19 cellular contexts compared by ENCODE assay signal in the genomic region with DNA sequence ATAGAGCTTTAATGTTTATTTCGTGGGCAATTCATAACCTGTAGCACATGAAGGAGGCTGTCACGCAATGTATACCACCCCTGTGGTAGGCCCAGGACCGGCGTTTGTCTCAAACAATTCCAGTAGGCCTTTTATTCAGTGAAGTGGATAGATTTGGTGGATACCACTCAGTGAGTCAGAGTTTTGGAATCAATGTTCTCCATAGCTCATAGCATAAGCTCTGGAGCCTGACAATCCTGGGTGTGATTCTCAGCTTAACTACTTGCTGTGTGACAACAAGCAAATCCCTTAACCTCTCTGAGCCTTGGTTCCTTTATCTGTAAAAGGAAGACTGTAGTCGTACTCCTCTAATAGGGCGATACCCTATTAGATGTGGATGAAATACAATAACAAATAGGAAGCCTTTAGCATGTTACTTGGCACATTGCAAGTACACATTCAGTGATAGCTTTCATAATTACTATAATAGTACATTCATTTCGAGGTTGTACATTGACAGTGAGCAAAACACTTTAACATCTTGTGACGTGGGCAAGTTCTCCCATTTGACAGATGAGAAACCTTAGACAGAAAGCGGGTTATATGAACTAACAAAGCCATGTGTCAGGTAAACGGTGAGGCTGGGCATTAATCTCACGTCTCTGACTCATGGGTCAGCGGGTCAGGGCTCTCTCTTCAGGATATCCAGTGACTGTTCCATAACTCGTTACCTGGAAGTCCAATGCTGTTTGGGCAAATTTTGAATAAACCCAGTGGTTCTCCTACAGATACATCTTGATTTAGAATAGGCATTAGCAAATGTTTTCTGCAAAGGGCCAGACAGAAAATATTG.
A peak's percentile ranks its signal among the peaks of the same experiment; 100 is the strongest.
DNase-seq lines count a peak whose midpoint lies in the region; ATAC-seq and TF ChIP-seq lines count a peak whose summit lies in the region.
"Had no signal": no experiment of that assay in that cellular context is flagged by ENCODE, and none has a peak within 500 bp of the region (broad histone marks: within the 10 kb centered on the region; RNA-seq: fewer than 3 reads in every experiment).

No MANE protein-coding gene starts in this region.

- DNase-seq in activated T-helper 2 cell treated with anti-CD3 and anti-CD28 coated beads, Interferon-gamma antibody, Interleukin-2, Interleukin-4, amounts not matched to agents 10 μg/mL and 5 μg/mL and 100 μg/mL, durations not matched to agents 14 hours and 24 hours and 36 hours (ENCODE audit: low spot score), result no peak
- DNase-seq in foreskin fibroblast (peak; percentile 51 to 76), DMS79 treated with DMSO at 0.1 percent for 48 hours (lab: John Stamatoyannopoulos, UW) (no peak), left ventricle myocardium inferior (no peak)
- DNase-seq: activated T-cell treated with anti-CD3 and anti-CD28 coated beads, Interleukin-2, amount 50 U/mL, for 4 hours; foreskin melanocyte; GF-D8; left colon; NCI-H1105; NCI-H774; stimulated activated CD4-positive, alpha-beta T cell treated with anti-CD3 and anti-CD28 coated beads, Interleukin-12 subunit alpha, Interleukin-12 subunit beta, amount 100 ng/mL, for 4 hours; uterus had no signal

- peaks cover 94% of the 10 kb centered on the region for H3K79me2 ChIP-seq in ACC112 (ENCODE audit: control insufficient read depth, insufficient read depth, low read length, unreplicated experiment)

- H3K27ac Mint-ChIP-seq in activated T-helper 2 cell treated with anti-CD3 and anti-CD28 coated beads, Interferon-gamma antibody, Interleukin-2, Interleukin-4, amounts not matched to agents 10 μg/mL and 5 μg/mL and 100 μg/mL, durations not matched to agents 14 hours and 24 hours and 36 hours, result peak overlapping the region; percentile 38
- H3K27ac Mint-ChIP-seq: WTC11 had no signal

- intact Hi-C loops in activated T-helper 2 cell treated with anti-CD3 and anti-CD28 coated beads, Interferon-gamma antibody, Interleukin-2, Interleukin-4, amounts not matched to agents 10 μg/mL and 5 μg/mL and 100 μg/mL, durations not matched to agents 14 hours and 24 hours and 36 hours (cut with micrococcal nuclease), result no loop called here
- intact Hi-C loops in left ventricle myocardium inferior (cut with micrococcal nuclease), result loop anchor here (10.0 kb wide), 1 partner anchor 68 kb away; no protein-coding TSS in a partner anchor

- ATAC-seq in HG02642 (IDR thresholded peaks at IDR 0.05; ENCODE audit: poor library complexity, unreplicated experiment) (no peak), HG03196 (IDR thresholded peaks at IDR 0.05; ENCODE audit: unreplicated experiment) (no peak)
- ATAC-seq: activated T-cell treated with anti-CD3 and anti-CD28 coated beads, Interleukin-2, amount 50 U/mL, for 4 hours; left colon; WTC11 had no signal

- POLR2A ChIA-PET in HEK293 (lab: Yijun Ruan, JAX), result no interaction called here

- no peaks in the 10 kb centered on the region for H3K27me3 Mint-ChIP-seq in activated T-helper 2 cell treated with anti-CD3 and anti-CD28 coated beads, Interferon-gamma antibody, Interleukin-2, Interleukin-4, amounts not matched to agents 10 μg/mL and 5 μg/mL and 100 μg/mL, durations not matched to agents 14 hours and 24 hours and 36 hours (ENCODE audit: low read depth)
- H3K27me3 Mint-ChIP-seq: central memory CD8-positive, alpha-beta T cell had no signal

- no peak overlapping the region for H2AFZ ChIP-seq in ACC112 (ENCODE audit: low read length, unreplicated experiment)

- H3K36me3 Mint-ChIP-seq in activated T-helper 2 cell treated with anti-CD3 and anti-CD28 coated beads, Interferon-gamma antibody, Interleukin-2, Interleukin-4, amounts not matched to agents 10 μg/mL and 5 μg/mL and 100 μg/mL, durations not matched to agents 14 hours and 24 hours and 36 hours (ENCODE audit: low read depth), result peaks cover 39% of the 10 kb centered on the region
- H3K36me3 Mint-ChIP-seq: WTC11 had no signal

- H3K4me1 Mint-ChIP-seq in activated T-helper 2 cell treated with anti-CD3 and anti-CD28 coated beads, Interferon-gamma antibody, Interleukin-2, Interleukin-4, amounts not matched to agents 10 μg/mL and 5 μg/mL and 100 μg/mL, durations not matched to agents 14 hours and 24 hours and 36 hours (ENCODE audit: low read depth), result peaks cover 55% of the 10 kb centered on the region

- H3K36me3 ChIP-seq in ACC112 (ENCODE audit: insufficient read depth, low read length) (peaks cover 4% of the 10 kb centered on the region; the same call in 1 of the 2 replicates), HEK293 (ENCODE audit: control insufficient read depth in 2 of 2, insufficient read depth in 1 of 2, low read length in 2 of 2) (no peaks in the 10 kb centered on the region), left ventricle myocardium inferior (no peaks in the 10 kb centered on the region)
- H3K36me3 ChIP-seq: BLaER1, uterus had no signal

- CTCF ChIA-PET in HEK293 (lab: Yijun Ruan, JAX), result interaction anchor here (0.6 to 1.4 kb wide), 2 partner anchors 11 to 75 kb away, joined by 3 read pairs; no protein-coding TSS in a partner anchor

- no peak overlapping the region for H3K4me3 Mint-ChIP-seq in activated T-helper 2 cell treated with anti-CD3 and anti-CD28 coated beads, Interferon-gamma antibody, Interleukin-2, Interleukin-4, amounts not matched to agents 10 μg/mL and 5 μg/mL and 100 μg/mL, durations not matched to agents 14 hours and 24 hours and 36 hours (ENCODE audit: low read depth)
- H3K4me3 Mint-ChIP-seq: activated T-cell treated with anti-CD3 and anti-CD28 coated beads, Interleukin-2, amount 50 U/mL, for 4 hours; central memory CD8-positive, alpha-beta T cell; WTC11 had no signal

- H3K27ac ChIP-seq in ACC112 (ENCODE audit: low read depth, low read length) (peak overlapping the region; percentile 63), HEK293 (ENCODE audit: extremely low read depth, low read depth, low read length) (no peak overlapping the region), left ventricle myocardium inferior (replicated peaks) (no peak overlapping the region)
- H3K27ac ChIP-seq: BLaER1 had no signal

- no peak overlapping the region for H3K4me3 ChIP-seq in ACC112 (ENCODE audit: low read depth, low read length)
- no peak overlapping the region for H3K4me3 ChIP-seq in HEK293 (ENCODE audit: low read depth, low read length)
- H3K4me3 ChIP-seq in foreskin fibroblast (ENCODE audit: low read depth in 1 of 2, low read length in 2 of 2), result no peak overlapping the region
- no peak overlapping the region for H3K4me3 ChIP-seq in left ventricle myocardium inferior
- H3K4me3 ChIP-seq: BLaER1, uterus had no signal

- H3K27me3 ChIP-seq in ACC112 (ENCODE audit: insufficient read depth, low read length), result no peaks in the 10 kb centered on the region
- no peaks in the 10 kb centered on the region for H3K27me3 ChIP-seq in left ventricle myocardium inferior (ENCODE audit: low read depth)
- H3K27me3 ChIP-seq: BLaER1, uterus had no signal

- peaks cover 61% of the 10 kb centered on the region for H3K4me1 ChIP-seq in ACC112 (ENCODE audit: control insufficient read depth, insufficient read depth, low read length, unreplicated experiment)
- peaks cover 3% of the 10 kb centered on the region; the same call in 1 of the 2 replicates for H3K4me1 ChIP-seq in HEK293 (ENCODE audit: control insufficient read depth, insufficient read depth, low read length)
- peaks cover 83% of the 10 kb centered on the region for H3K4me1 ChIP-seq in left ventricle myocardium inferior

- H3K9me3 Mint-ChIP-seq in activated T-helper 2 cell treated with anti-CD3 and anti-CD28 coated beads, Interferon-gamma antibody, Interleukin-2, Interleukin-4, amounts not matched to agents 10 μg/mL and 5 μg/mL and 100 μg/mL, durations not matched to agents 14 hours and 24 hours and 36 hours, result no peaks in the 10 kb centered on the region
- H3K9me3 Mint-ChIP-seq: activated T-cell treated with anti-CD3 and anti-CD28 coated beads, Interleukin-2, amount 50 U/mL, for 4 hours; central memory CD8-positive, alpha-beta T cell; WTC11 had no signal

- TF ChIP-seq CTCF in HEK293 (tag by site-specific recombination; IDR thresholded peaks at IDR 0.05) (no peak), foreskin fibroblast (IDR thresholded peaks at IDR 0.05; ENCODE audit: low read depth, low read length) (no peak), left ventricle myocardium inferior (IDR thresholded peaks at IDR 0.05; ENCODE audit: borderline replicate concordance) (no peak)

- no peaks in the 10 kb centered on the region for H3K9me3 ChIP-seq in HEK293 (ENCODE audit: control insufficient read depth, insufficient read depth, low read depth, low read length)
- no peaks in the 10 kb centered on the region for H3K9me3 ChIP-seq in left ventricle myocardium inferior (replicated peaks)
- H3K9me3 ChIP-seq: BLaER1, uterus had no signal

TF ChIP-seq in HEK293, 187 proteins besides CTCF, POLR2A, EP300 and RAD21:
- TF ChIP-seq ZNF768 (tag by site-specific recombination; IDR thresholded peaks at IDR 0.05), result peak; percentile 43; the same call in 1 of the 2 replicates
- no peak for TF ChIP-seq IKZF3 (tag by site-specific recombination; IDR thresholded peaks at IDR 0.05)

Comparison
In these comparisons a context has a peak if more than half of its experiments do, and no peak if none do; other contexts are left out.
1. DNase-seq: peak in foreskin fibroblast (2 of 2); none in activated T-helper 2 cell treated with anti-CD3 and anti-CD28 coated beads, Interferon-gamma antibody, Interleukin-2, Interleukin-4, amounts not matched to agents 10 μg/mL and 5 μg/mL and 100 μg/mL, durations not matched to agents 14 hours and 24 hours and 36 hours (single experiment), DMS79 treated with DMSO at 0.1 percent for 48 hours (single experiment) and left ventricle myocardium inferior (single experiment).